ENCODE assay signal across 38 cellular contexts in the genomic region with DNA sequence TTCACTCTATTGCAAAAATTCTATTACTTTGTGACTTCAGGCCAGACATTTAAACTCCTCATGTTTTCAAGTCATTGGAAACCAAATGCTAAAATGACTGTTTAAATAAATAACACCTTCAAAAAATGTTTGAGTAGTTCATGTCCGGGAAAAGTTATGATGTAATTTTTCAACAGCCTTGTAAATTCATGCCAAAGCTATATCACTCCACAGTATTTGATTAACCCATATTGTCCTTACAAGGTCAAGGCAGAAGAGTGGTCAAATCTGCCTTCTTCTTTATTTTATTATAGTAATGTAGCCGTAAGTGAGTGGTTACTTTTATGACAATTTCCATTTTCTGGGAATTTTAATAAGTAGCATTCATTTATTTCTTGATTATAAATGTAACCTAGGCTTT.
"Had no signal": no experiment of that assay in that cellular context is flagged by ENCODE, and none has a peak within 500 bp of the region (broad histone marks: within the 10 kb centered on the region; RNA-seq: fewer than 3 reads in every experiment).

No MANE protein-coding gene starts in this region.

- H3K4me1 Mint-ChIP-seq: activated naive CD4-positive, alpha-beta T cell treated with anti-CD3 and anti-CD28 coated beads, Interleukin-2, amount 10 ng/mL, durations not matched to agents 7 days and 5 days; activated naive CD4-positive, alpha-beta T cell treated with anti-CD3 and anti-CD28 coated beads, Interleukin-2, amount 50 U/mL, for 24 hours; activated naive CD8-positive, alpha-beta T cell treated with anti-CD3 and anti-CD28 coated beads for 36 hours; activated naive CD8-positive, alpha-beta T cell treated with anti-CD3 and anti-CD28 coated beads, Interleukin-2, amount 10 ng/mL, durations not matched to agents 7 days and 5 days; activated naive CD8-positive, alpha-beta T cell treated with anti-CD3 and anti-CD28 coated beads, Interleukin-2, amount 50 U/mL, for 24 hours; activated T-helper 17 cell treated with anti-CD3 and anti-CD28 coated beads, Interleukin-2, amount 50 U/mL, for 72 hours; brain; central memory CD8-positive, alpha-beta T cell had no signal

- H3K27ac ChIP-seq: adrenal gland, ascending aorta, body of pancreas, brain microvascular endothelial cell, breast epithelium, cardiac muscle cell had no signal

- H3K4me1 ChIP-seq: adrenal gland, ascending aorta, body of pancreas, breast epithelium had no signal

- H3K9me3 ChIP-seq: body of pancreas had no signal

- H3K27ac Mint-ChIP-seq: activated naive CD4-positive, alpha-beta T cell treated with anti-CD3 and anti-CD28 coated beads for 36 hours; activated naive CD4-positive, alpha-beta T cell treated with anti-CD3 and anti-CD28 coated beads, Interleukin-2, amount 10 ng/mL, durations not matched to agents 7 days and 5 days; activated naive CD4-positive, alpha-beta T cell treated with anti-CD3 and anti-CD28 coated beads, Interleukin-2, amount 50 U/mL, for 24 hours; activated naive CD4-positive, alpha-beta T cell treated with anti-CD3 and anti-CD28 coated beads, Interleukin-2, amount 50 U/mL, for 72 hours; activated naive CD8-positive, alpha-beta T cell; activated naive CD8-positive, alpha-beta T cell treated with anti-CD3 and anti-CD28 coated beads for 36 hours; activated naive CD8-positive, alpha-beta T cell treated with anti-CD3 and anti-CD28 coated beads, Interleukin-2, amount 10 ng/mL, durations not matched to agents 7 days and 5 days; activated naive CD8-positive, alpha-beta T cell treated with anti-CD3 and anti-CD28 coated beads, Interleukin-2, amount 50 U/mL, for 24 hours; activated T-cell treated with anti-CD3 and anti-CD28 coated beads, Interleukin-2, amount 50 U/mL, for 24 hours; activated T-cell treated with anti-CD3 and anti-CD28 coated beads, Interleukin-2, amount 50 U/mL, for 72 hours; activated T-helper 1 cell treated with anti-CD3 and anti-CD28 coated beads, Interleukin-12 subunit alpha, Interleukin-12 subunit beta, Interleukin-2, Interleukin-4 antibody, amounts not matched to agents 30 ng/mL and 10 ng/mL and 1 ng/mL, durations not matched to agents 14 hours and 24 hours and 36 hours; activated T-helper 17 cell treated with anti-CD3 and anti-CD28 coated beads, Interleukin-2, amount 50 U/mL, for 72 hours; activated T-helper 2 cell treated with anti-CD3 and anti-CD28 coated beads, Interferon-gamma antibody, Interleukin-2, Interleukin-4, amounts not matched to agents 10 μg/mL and 5 μg/mL and 100 μg/mL, durations not matched to agents 14 hours and 24 hours and 36 hours; brain had no signal

- H3K27me3 Mint-ChIP-seq: activated naive CD4-positive, alpha-beta T cell treated with anti-CD3 and anti-CD28 coated beads, Interleukin-2, amount 10 ng/mL, durations not matched to agents 7 days and 5 days; activated naive CD4-positive, alpha-beta T cell treated with anti-CD3 and anti-CD28 coated beads, Interleukin-2, amount 50 U/mL, for 24 hours; activated naive CD8-positive, alpha-beta T cell; activated naive CD8-positive, alpha-beta T cell treated with anti-CD3 and anti-CD28 coated beads, Interleukin-2, amount 10 ng/mL, durations not matched to agents 7 days and 5 days; activated naive CD8-positive, alpha-beta T cell treated with anti-CD3 and anti-CD28 coated beads, Interleukin-2, amount 50 U/mL, for 24 hours; activated T-cell treated with anti-CD3 and anti-CD28 coated beads, Interleukin-2, amount 50 U/mL, for 24 hours; central memory CD8-positive, alpha-beta T cell had no signal

- DNase-seq: activated effector memory CD4-positive, alpha-beta T cell treated with anti-CD3 and anti-CD28 coated beads, Interleukin-2, amount 50 U/mL, for 16 hours; activated effector memory CD4-positive, alpha-beta T cell treated with Interleukin-2 at 50 U/mL for 16 hours; activated gamma-delta T cell; activated gamma-delta T cell treated with Interleukin-2 at 50 U/mL for 16 hours; activated naive CD4-positive, alpha-beta T cell; activated naive CD4-positive, alpha-beta T cell treated with anti-CD3 and anti-CD28 coated beads for 36 hours; activated naive CD4-positive, alpha-beta T cell treated with anti-CD3 and anti-CD28 coated beads, Interleukin-2, amount 10 ng/mL, durations not matched to agents 7 days and 5 days; activated naive CD4-positive, alpha-beta T cell treated with anti-CD3 and anti-CD28 coated beads, Interleukin-2, amount 50 U/mL, for 16 hours; activated naive CD4-positive, alpha-beta T cell treated with Interleukin-2 at 50 U/mL for 16 hours; activated naive CD8-positive, alpha-beta T cell treated with anti-CD3 and anti-CD28 coated beads for 36 hours; activated naive CD8-positive, alpha-beta T cell treated with anti-CD3 and anti-CD28 coated beads, Interleukin-2, amount 10 ng/mL, durations not matched to agents 7 days and 5 days; activated naive CD8-positive, alpha-beta T cell treated with anti-CD3 and anti-CD28 coated beads, Interleukin-2, amount 50 U/mL, for 24 hours; activated T-cell treated with anti-CD3 and anti-CD28 coated beads, Interleukin-2, amount 50 U/mL, for 1 hour; activated T-cell treated with anti-CD3 and anti-CD28 coated beads, Interleukin-2, amount 50 U/mL, for 24 hours; activated T-cell treated with anti-CD3 and anti-CD28 coated beads, Interleukin-2, amount 50 U/mL, for 4 hours; activated T-cell treated with anti-CD3 and anti-CD28 coated beads, Interleukin-2, amount 50 U/mL, for 48 hours; activated T-cell treated with anti-CD3 and anti-CD28 coated beads, Interleukin-2, amount 50 U/mL, for 72 hours; adrenal gland; amniotic stem cell; amygdala; anterior cingulate cortex; aorta; body of pancreas; brain microvascular endothelial cell; caudate nucleus; central memory CD4-positive, alpha-beta T cell; cerebellar nuclear complex had no signal

- H3K4me3 Mint-ChIP-seq: activated naive CD4-positive, alpha-beta T cell treated with anti-CD3 and anti-CD28 coated beads for 36 hours; activated naive CD4-positive, alpha-beta T cell treated with anti-CD3 and anti-CD28 coated beads, Interleukin-2, amount 10 ng/mL, durations not matched to agents 7 days and 5 days; activated naive CD4-positive, alpha-beta T cell treated with anti-CD3 and anti-CD28 coated beads, Interleukin-2, amount 50 U/mL, for 24 hours; activated naive CD8-positive, alpha-beta T cell; activated naive CD8-positive, alpha-beta T cell treated with anti-CD3 and anti-CD28 coated beads for 36 hours; activated naive CD8-positive, alpha-beta T cell treated with anti-CD3 and anti-CD28 coated beads, Interleukin-2, amount 10 ng/mL, durations not matched to agents 7 days and 5 days; activated naive CD8-positive, alpha-beta T cell treated with anti-CD3 and anti-CD28 coated beads, Interleukin-2, amount 50 U/mL, for 24 hours; activated T-cell treated with anti-CD3 and anti-CD28 coated beads, Interleukin-2, amount 50 U/mL, for 24 hours; activated T-cell treated with anti-CD3 and anti-CD28 coated beads, Interleukin-2, amount 50 U/mL, for 4 hours; activated T-cell treated with anti-CD3 and anti-CD28 coated beads, Interleukin-2, amount 50 U/mL, for 72 hours; activated T-helper 1 cell treated with anti-CD3 and anti-CD28 coated beads, Interleukin-12 subunit alpha, Interleukin-12 subunit beta, Interleukin-2, Interleukin-4 antibody, amounts not matched to agents 30 ng/mL and 10 ng/mL and 1 ng/mL, durations not matched to agents 14 hours and 24 hours and 36 hours; activated T-helper 17 cell treated with anti-CD3 and anti-CD28 coated beads, Interleukin-2, amount 50 U/mL, for 72 hours; brain; central memory CD8-positive, alpha-beta T cell had no signal

- H3K27me3 ChIP-seq: adrenal gland, ascending aorta, body of pancreas, brain microvascular endothelial cell, breast epithelium, cardiac muscle cell had no signal

- H3K36me3 ChIP-seq: adrenal gland, ascending aorta, brain microvascular endothelial cell, breast epithelium, cardiac muscle cell had no signal

- H3K4me3 ChIP-seq: adrenal gland, ascending aorta, body of pancreas, breast epithelium, cardiac muscle cell had no signal

- H3K36me3 Mint-ChIP-seq: activated naive CD4-positive, alpha-beta T cell treated with anti-CD3 and anti-CD28 coated beads, Interleukin-2, amount 10 ng/mL, durations not matched to agents 7 days and 5 days; activated naive CD4-positive, alpha-beta T cell treated with anti-CD3 and anti-CD28 coated beads, Interleukin-2, amount 50 U/mL, for 24 hours; activated naive CD4-positive, alpha-beta T cell treated with anti-CD3 and anti-CD28 coated beads, Interleukin-2, amount 50 U/mL, for 72 hours; activated naive CD8-positive, alpha-beta T cell; activated naive CD8-positive, alpha-beta T cell treated with anti-CD3 and anti-CD28 coated beads for 36 hours; activated naive CD8-positive, alpha-beta T cell treated with anti-CD3 and anti-CD28 coated beads, Interleukin-2, amount 10 ng/mL, durations not matched to agents 7 days and 5 days had no signal

- ATAC-seq: activated naive CD4-positive, alpha-beta T cell treated with anti-CD3 and anti-CD28 coated beads, Interleukin-2, amount 50 U/mL, for 72 hours; activated naive CD8-positive, alpha-beta T cell treated with anti-CD3 and anti-CD28 coated beads, Interleukin-2, amount 50 U/mL, for 24 hours; activated T-cell treated with anti-CD3 and anti-CD28 coated beads, Interleukin-2, amount 50 U/mL, for 4 hours; activated T-cell treated with anti-CD3 and anti-CD28 coated beads, Interleukin-2, amount 50 U/mL, for 72 hours; activated T-helper 17 cell treated with anti-CD3 and anti-CD28 coated beads, Interleukin-2, amount 50 U/mL, for 72 hours; body of pancreas had no signal
